ENCODE assay signal across 23 cellular contexts in genomic region chr4:94168321-94168720, GRCh38. TPM values are rescaled to one million over a fixed set of nuclear protein-coding genes. Genes with fewer than 3 reads are reported as not detected.
A peak's percentile ranks its signal among the peaks of the same experiment; 100 is the strongest.
DNase-seq lines count a peak whose midpoint lies in the region; TF ChIP-seq lines count a peak whose summit lies in the region.
"Had no signal": no experiment of that assay in that cellular context is flagged by ENCODE, and none has a peak within 500 bp of the region (broad histone marks: within the 10 kb centered on the region; RNA-seq: fewer than 3 reads in every experiment).

No MANE protein-coding gene starts in this region.

- no peaks in the 10 kb centered on the region for H3K79me1 ChIP-seq in H9 (ENCODE audit: insufficient read depth, low read depth, low read length, poor library complexity, severe bottlenecking)

- H2AFZ ChIP-seq in H9 (ENCODE audit: low read length) = no peak overlapping the region
- H2AFZ ChIP-seq: PC-9 had no signal

- no peaks in the 10 kb centered on the region for H3K27me3 ChIP-seq in H9 (ENCODE audit: insufficient read depth, low read length)

- H3K9me3 Mint-ChIP-seq in H9 (peaks cover 2 to 8% of the 10 kb centered on the region in 2 experiments; a peak in 3 of 5 replicates), glutamatergic neuron (ENCODE audit: unreplicated experiment) (no peaks in the 10 kb centered on the region)
- H3K9me3 Mint-ChIP-seq: CD8-positive, alpha-beta T cell had no signal

- peaks cover 31% of the 10 kb centered on the region in 2 experiments for H3K4me1 Mint-ChIP-seq in H9
- H3K4me1 Mint-ChIP-seq in glutamatergic neuron (ENCODE audit: low read depth, unreplicated experiment) = no peaks in the 10 kb centered on the region
- H3K4me1 Mint-ChIP-seq: B cell, IgD-negative memory B cell had no signal

- no peak overlapping the region for H3T11ph ChIP-seq in H9 (ENCODE audit: low read length)

- H3K23ac ChIP-seq in H9 (ENCODE audit: insufficient read length, low read depth, low read length) = no peak overlapping the region

- peak overlapping the region; percentile 36 for H2BK120ac ChIP-seq in H9 (ENCODE audit: low read depth, low read length, poor library complexity, severe bottlenecking)

- no peaks in the 10 kb centered on the region for H4K20me1 ChIP-seq in H9 (ENCODE audit: control insufficient read depth, insufficient read depth, insufficient read length)

- CTCF ChIA-PET in AG04449 (lab: Yijun Ruan, JAX) = no interaction called here

- H4K91ac ChIP-seq in H9 (ENCODE audit: insufficient read length, low read depth, low read length) = no peak overlapping the region

- no peak overlapping the region for H3K4me3 ChIP-seq in AG04449 (ENCODE audit: low read depth, low read length)
- no peak overlapping the region for H3K4me3 ChIP-seq in foreskin fibroblast (ENCODE audit: low read depth in 1 of 2, low read length in 2 of 2)
- H3K4me3 ChIP-seq: A549, PC-9, SJCRH30 had no signal

- no peaks in the 10 kb centered on the region for H3K79me2 ChIP-seq in H9 (ENCODE audit: insufficient read depth, low read length)

- no peak overlapping the region for H2BK15ac ChIP-seq in H9 (ENCODE audit: low read depth, low read length)

- no peak overlapping the region for H3K56ac ChIP-seq in H9 (ENCODE audit: insufficient read length, low read depth, low read length)

- H3K9ac ChIP-seq in H9 (ENCODE audit: extremely low read depth, insufficient read length, low read length) = no peak overlapping the region
- H3K9ac ChIP-seq: KMS-11 had no signal

- no peak overlapping the region for H2BK12ac ChIP-seq in H9 (ENCODE audit: insufficient read length, low read depth, low read length)

- H3K14ac ChIP-seq in H9 (ENCODE audit: insufficient read depth, low read length) = no peak overlapping the region

- peak overlapping the region; percentile 70 for H3K18ac ChIP-seq in H9 (ENCODE audit: insufficient read length, low read depth, low read length)

- no peak overlapping the region for H3K27ac ChIP-seq in H9 (ENCODE audit: insufficient read length, low read depth, low read length)
- H3K27ac ChIP-seq: A549, C4-2B, KMS-11, PC-9, SJCRH30 had no signal

- H3K9me3 ChIP-seq in H9 (ENCODE audit: control insufficient read depth, low read depth, low read length) = no peaks in the 10 kb centered on the region
- H3K9me3 ChIP-seq: A549, SJCRH30 had no signal

- no peak overlapping the region for H3K27ac Mint-ChIP-seq in H9
- no peak overlapping the region for H3K27ac Mint-ChIP-seq in glutamatergic neuron (ENCODE audit: unreplicated experiment)
- H3K27ac Mint-ChIP-seq: B cell; CD8-positive, alpha-beta T cell; IgD-negative memory B cell had no signal

- TF ChIP-seq CTCF in AG04449 (IDR thresholded peaks at IDR 0.05; ENCODE audit: insufficient read depth, low read length, missing control alignments) = no peak
- no peak for TF ChIP-seq CTCF in H9 (conservative IDR thresholded peaks at IDR 0.05)
- no peak for TF ChIP-seq CTCF in glutamatergic neuron (IDR thresholded peaks at IDR 0.05; ENCODE audit: partially characterized antibody, unreplicated experiment)
- no peak for TF ChIP-seq CTCF in foreskin fibroblast (IDR thresholded peaks at IDR 0.05; ENCODE audit: low read depth, low read length)

- no peak overlapping the region for H2BK20ac ChIP-seq in H9 (ENCODE audit: low read depth, low read length, poor library complexity, severe bottlenecking)

- peak; percentile 3 for DNase-seq in AG04449 (ENCODE audit: low read depth, low spot score)
- DNase-seq in H9 = no peak
- DNase-seq in astrocyte of the hippocampus (ENCODE audit: low read depth, low spot score) = peak; percentile 23
- DNase-seq in islet precursor cell = peak; percentile 59
- no peak for DNase-seq in dermis blood vessel endothelial cell
- DNase-seq in glutamatergic neuron = no peak
- no peak for DNase-seq in NCI-H446 (lab: John Stamatoyannopoulos, UW)
- no peak for DNase-seq in foreskin fibroblast
- DNase-seq: CD8-positive, alpha-beta T cell; DMS 273 treated with DMSO at 0.1 percent for 48 hours; DMS79; GF-D8; H7; MM.1S; NCI-H2029; NCI-H526 treated with DMSO at 0.1 percent for 48 hours; PC-9; SJCRH30 had no signal

- no peak overlapping the region for H2BK5ac ChIP-seq in H9 (ENCODE audit: insufficient read length, low read length)

- no peak overlapping the region for H3K4me3 Mint-ChIP-seq in H9
- no peak overlapping the region for H3K4me3 Mint-ChIP-seq in glutamatergic neuron (ENCODE audit: unreplicated experiment)
- H3K4me3 Mint-ChIP-seq: B cell; CD8-positive, alpha-beta T cell; IgD-negative memory B cell had no signal

- H4K5ac ChIP-seq in H9 (ENCODE audit: insufficient read length, low read depth, low read length) = no peak overlapping the region

- no peaks in the 10 kb centered on the region for H3K27me3 Mint-ChIP-seq in H9 (ENCODE audit: low read depth)
- no peaks in the 10 kb centered on the region for H3K27me3 Mint-ChIP-seq in glutamatergic neuron (ENCODE audit: unreplicated experiment)
- H3K27me3 Mint-ChIP-seq: B cell had no signal

- H3K4ac ChIP-seq in H9 (ENCODE audit: low read depth, low read length) = no peak overlapping the region

- H3K23me2 ChIP-seq in H9 (ENCODE audit: insufficient read length, low read depth, low read length, poor library complexity, severe bottlenecking) = no peaks in the 10 kb centered on the region

- no peak overlapping the region for H3K4me2 ChIP-seq in H9 (ENCODE audit: insufficient read depth, insufficient read length, low read length)
- H3K4me2 ChIP-seq: A549, KMS-11, PC-9 had no signal

- H3K36me3 Mint-ChIP-seq in H9 (ENCODE audit: insufficient read depth in 1 of 3, low read depth in 3 of 3) (peaks cover 0 to 7% (median 4%) of the 10 kb centered on the region in 3 experiments; a peak in 2 of 7 replicates), glutamatergic neuron (ENCODE audit: unreplicated experiment) (no peaks in the 10 kb centered on the region)
- H3K36me3 Mint-ChIP-seq: CD8-positive, alpha-beta T cell; IgD-negative memory B cell had no signal

- H3K4me1 ChIP-seq in H9 (ENCODE audit: insufficient read depth, low read length) = no peaks in the 10 kb centered on the region; the same call in 1 of the 2 replicates
- H3K4me1 ChIP-seq: A549, SJCRH30 had no signal

- H4K8ac ChIP-seq in H9 (replicated peaks; ENCODE audit: insufficient read length, low read depth, low read length) = no peak overlapping the region

- POLR2A ChIA-PET in AG04449 (lab: Yijun Ruan, JAX) = no interaction called here

- no CpG with 5 or more reads among the region's 2 CpGs for WGBS in H9 (ENCODE audit: extremely low coverage, insufficient read length, low lambda C conversion rate)

- H2AK5ac ChIP-seq in H9 (ENCODE audit: insufficient read length, low read length) = no peak overlapping the region

RNA-seq across cellular contexts. Expression of gene SMARCAD1, which starts 39.3 kb away (rescaled TPM):
- 57.1 and 58.2 TPM in 2 replicates for total RNA-seq in H9 (2021)
- 45.9 and 53.6 TPM in 2 replicates for total RNA-seq in dermis blood vessel endothelial cell
- 74.8 TPM for total RNA-seq in glutamatergic neuron (ENCODE audit: unreplicated experiment)

Comparison
In these comparisons a context has a peak if more than half of its experiments do, and no peak if none do; other contexts are left out.
1. DNase-seq: peak in AG04449 (single experiment), astrocyte of the hippocampus (single experiment) and islet precursor cell (single experiment); none in H9 (single experiment), dermis blood vessel endothelial cell (single experiment), glutamatergic neuron (single experiment), NCI-H446 (0 of 2) and foreskin fibroblast (0 of 2).